8 cellular contexts compared by ENCODE assay signal in genomic region chr6:27617046-27617687, GRCh38.
DNase-seq lines count a peak whose midpoint lies in the region; ATAC-seq and TF ChIP-seq lines count a peak whose summit lies in the region.

No MANE protein-coding gene starts in this region.

- ATAC-seq in psoas muscle (no peak), GM19328 (IDR thresholded peaks at IDR 0.05; ENCODE audit: unreplicated experiment) (no peak), HG03025 (IDR thresholded peaks at IDR 0.05; ENCODE audit: low FRiP score, unreplicated experiment) (no peak), GM21381 (IDR thresholded peaks at IDR 0.05; ENCODE audit: unreplicated experiment) (no peak)

- H3K27ac ChIP-seq in endodermal cell (ENCODE audit: low read depth, low read length) (no peak overlapping the region), psoas muscle (no peak overlapping the region)

- no peaks in the 10 kb centered on the region for H3K9me3 Mint-ChIP-seq in endodermal cell

- peaks cover 11% of the 10 kb centered on the region for H3K4me1 ChIP-seq in endodermal cell (ENCODE audit: control insufficient read depth, insufficient read depth, low read length)
- H3K4me1 ChIP-seq in psoas muscle: no peaks in the 10 kb centered on the region

- H3K9ac ChIP-seq in endodermal cell (ENCODE audit: extremely low read depth, low read length, poor library complexity, severe bottlenecking): peak overlapping the region; percentile 11

- H3K36me3 ChIP-seq in GM06990 (ENCODE audit: control insufficient read depth, insufficient read depth, low read length): no peaks in the 10 kb centered on the region
- H3K36me3 ChIP-seq in endodermal cell (ENCODE audit: control insufficient read depth, insufficient read depth, low read length): no peaks in the 10 kb centered on the region
- H3K36me3 ChIP-seq in psoas muscle (ENCODE audit: insufficient read depth in 1 of 2, low read depth in 1 of 2): no peaks in the 10 kb centered on the region

- H3K4me3 ChIP-seq in GM06990 (replicated peaks; ENCODE audit: low read depth, low read length) (peak overlapping the region; percentile 59), endodermal cell (ENCODE audit: low read length) (peak overlapping the region; percentile 78), psoas muscle (peak overlapping the region; percentile 49)

- WGBS in endodermal cell (ENCODE audit: insufficient coverage in 1 of 2, insufficient read length in 1 of 2), 2 experiments: 1 to 2% methylated on average over 9 to 18 of the region's 18 CpGs
- 1 to 2% (median 2%) methylated on average over 18 of the region's 18 CpGs for WGBS in psoas muscle, 3 donors

- no peak for DNase-seq in GM06990 (ENCODE audit: extremely low read depth, insufficient read length)
- peak; percentile 59 for DNase-seq in NCI-H748 (lab: John Stamatoyannopoulos, UW; ENCODE audit: unreplicated experiment)
- DNase-seq in endodermal cell: peak; percentile 67
- DNase-seq in psoas muscle: no peak
- no peak for DNase-seq in NCI-H146 (lab: John Stamatoyannopoulos, UW)

- H3K27me3 Mint-ChIP-seq in endodermal cell (ENCODE audit: insufficient read depth): peaks cover 3% of the 10 kb centered on the region

- no peaks in the 10 kb centered on the region for H3K9me3 ChIP-seq in endodermal cell (ENCODE audit: control insufficient read depth, low read length)
- no peaks in the 10 kb centered on the region for H3K9me3 ChIP-seq in psoas muscle

- peak overlapping the region; percentile 67 for H3K4me3 Mint-ChIP-seq in endodermal cell

- no peak for TF ChIP-seq CTCF in GM06990 (IDR thresholded peaks at IDR 0.05; ENCODE audit: insufficient read depth, low read length, poor library complexity, severe bottlenecking)
- no peak for TF ChIP-seq CTCF in endodermal cell (conservative IDR thresholded peaks at IDR 0.05)
- TF ChIP-seq CTCF in psoas muscle (IDR thresholded peaks at IDR 0.05): no peak

- intact Hi-C loops in psoas muscle (cut with DNase I): no loop called here

- peak overlapping the region; percentile 12 for H3K27ac Mint-ChIP-seq in endodermal cell

- H3K36me3 Mint-ChIP-seq in endodermal cell (ENCODE audit: low read depth): no peaks in the 10 kb centered on the region

- peaks cover 31% of the 10 kb centered on the region for H3K4me1 Mint-ChIP-seq in endodermal cell

- H3K27me3 ChIP-seq in GM06990 (replicated peaks; ENCODE audit: control insufficient read depth, insufficient read depth, low read length) (no peaks in the 10 kb centered on the region), endodermal cell (ENCODE audit: control insufficient read depth, insufficient read depth, low read length, poor library complexity, severe bottlenecking) (no peaks in the 10 kb centered on the region), psoas muscle (ENCODE audit: insufficient read depth in 3 of 3, low read length in 2 of 3) (peaks cover 9 to 36% (median 11%) of the 10 kb centered on the region in 3 donors)

Comparison
In these comparisons a context has a peak if more than half of its experiments do, and no peak if none do; other contexts are left out.
1. DNase-seq: peak in NCI-H748 (single experiment) and endodermal cell (single experiment); none in GM06990 (single experiment), psoas muscle (0 of 2) and NCI-H146 (single experiment).
2. Peak in every context shown above with its lines, with median percentiles within 50 percentile points of each other: H3K4me3 ChIP-seq.